In the genomic region with DNA sequence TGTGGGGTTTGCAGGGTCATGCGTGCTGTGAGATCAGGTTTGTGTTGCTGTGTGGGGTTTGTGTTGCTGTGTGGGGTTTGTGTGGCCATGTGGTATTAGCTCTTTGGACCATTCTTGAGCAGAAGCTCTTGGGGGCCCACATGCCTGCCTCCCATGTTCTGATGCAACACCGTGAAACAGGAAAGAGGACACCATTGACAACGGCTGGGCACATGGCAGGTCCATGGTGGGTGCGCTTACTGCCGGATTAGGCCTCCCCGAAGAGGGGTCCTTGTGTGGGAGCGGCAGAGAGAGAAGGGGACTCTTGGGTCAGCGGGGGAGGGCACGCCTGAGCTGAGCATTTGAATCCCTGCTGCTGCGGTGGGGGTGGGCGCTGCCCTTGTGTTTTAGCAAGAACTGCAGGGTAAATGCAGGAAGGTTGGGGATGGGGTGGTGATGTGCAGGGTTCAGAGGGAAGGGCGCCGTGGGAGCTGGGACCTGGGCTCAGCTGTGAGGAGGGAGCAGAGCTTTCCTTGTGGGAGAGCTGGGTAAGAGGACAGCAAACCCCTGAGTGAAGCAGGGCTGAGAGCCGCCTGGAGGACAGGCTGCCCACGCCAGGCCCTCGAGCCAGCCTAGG, we compare ENCODE assay signal across 3 cellular contexts.
A peak's percentile ranks its signal among the peaks of the same experiment; 100 is the strongest.
TF ChIP-seq lines count a peak whose summit lies in the region.

No MANE protein-coding gene starts in this region.

TF ChIP-seq in HCT116, 20 proteins besides CTCF, POLR2A, EP300 and RAD21:
- TF ChIP-seq CBX3 (IDR thresholded peaks at IDR 0.05; ENCODE audit: low read depth): no peak
- TF ChIP-seq, protein P1, sequence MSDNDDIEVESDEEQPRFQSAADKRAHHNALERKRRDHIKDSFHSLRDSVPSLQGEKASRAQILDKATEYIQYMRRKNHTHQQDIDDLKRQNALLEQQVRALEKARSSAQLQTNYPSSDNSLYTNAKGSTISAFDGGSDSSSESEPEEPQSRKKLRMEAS (IDR thresholded peaks at IDR 0.05): peak; percentile 31; the same call in 1 of the 2 replicates
- TF ChIP-seq, protein P2, sequence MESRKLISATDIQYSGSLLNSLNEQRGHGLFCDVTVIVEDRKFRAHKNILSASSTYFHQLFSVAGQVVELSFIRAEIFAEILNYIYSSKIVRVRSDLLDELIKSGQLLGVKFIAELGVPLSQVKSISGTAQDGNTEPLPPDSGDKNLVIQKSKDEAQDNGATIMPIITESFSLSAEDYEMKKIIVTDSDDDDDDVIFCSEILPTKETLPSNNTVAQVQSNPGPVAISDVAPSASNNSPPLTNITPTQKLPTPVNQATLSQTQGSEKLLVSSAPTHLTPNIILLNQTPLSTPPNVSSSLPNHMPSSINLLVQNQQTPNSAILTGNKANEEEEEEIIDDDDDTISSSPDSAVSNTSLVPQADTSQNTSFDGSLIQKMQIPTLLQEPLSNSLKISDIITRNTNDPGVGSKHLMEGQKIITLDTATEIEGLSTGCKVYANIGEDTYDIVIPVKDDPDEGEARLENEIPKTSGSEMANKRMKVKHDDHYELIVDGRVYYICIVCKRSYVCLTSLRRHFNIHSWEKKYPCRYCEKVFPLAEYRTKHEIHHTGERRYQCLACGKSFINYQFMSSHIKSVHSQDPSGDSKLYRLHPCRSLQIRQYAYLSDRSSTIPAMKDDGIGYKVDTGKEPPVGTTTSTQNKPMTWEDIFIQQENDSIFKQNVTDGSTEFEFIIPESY (IDR thresholded peaks at IDR 0.05; ENCODE audit: extremely low read depth, insufficient replicate concordance, low read length): no peak
- TF ChIP-seq FOSL1 (IDR thresholded peaks at IDR 0.05; ENCODE audit: low read depth): no peak
- TF ChIP-seq TCF7L2 (IDR thresholded peaks at IDR 0.05; ENCODE audit: borderline replicate concordance, extremely low read depth, insufficient read depth, insufficient read length): no peak
TF ChIP-seq in HCT116: peak in this region for 1.

TF ChIP-seq in K562, 482 proteins besides CTCF, POLR2A, EP300 and RAD21 (continues in another document):
- TF ChIP-seq MECOM (CRISPR knock-in tag; IDR thresholded peaks at IDR 0.05) (peak; percentile 71; the same call in 1 of the 2 replicates), MTA3 (IDR thresholded peaks at IDR 0.05; ENCODE audit: borderline replicate concordance) (no peak), DMBX1 (CRISPR knock-in tag; IDR thresholded peaks at IDR 0.05; ENCODE audit: borderline replicate concordance) (peak; percentile 88), SRSF7 (optimal IDR thresholded peaks at IDR 0.05; ENCODE audit: low read depth, low read length) (no peak), BRD4 (IDR thresholded peaks at IDR 0.05) (no peak), NR2C2 (CRISPR knock-in tag; IDR thresholded peaks at IDR 0.05) (no peak), NR2C2 (tag; IDR thresholded peaks at IDR 0.05) (peak; percentile 31; the same call in 1 of the 2 replicates), NCOA4 (IDR thresholded peaks at IDR 0.05; ENCODE audit: partially characterized antibody) (no peak), ZNF589 (CRISPR knock-in tag; IDR thresholded peaks at IDR 0.05; ENCODE audit: low read depth) (peak; percentile 75; the same call in 1 of the 2 replicates), EP400 (IDR thresholded peaks at IDR 0.05) (peak; percentile 65)
- TF ChIP-seq, protein P3, sequence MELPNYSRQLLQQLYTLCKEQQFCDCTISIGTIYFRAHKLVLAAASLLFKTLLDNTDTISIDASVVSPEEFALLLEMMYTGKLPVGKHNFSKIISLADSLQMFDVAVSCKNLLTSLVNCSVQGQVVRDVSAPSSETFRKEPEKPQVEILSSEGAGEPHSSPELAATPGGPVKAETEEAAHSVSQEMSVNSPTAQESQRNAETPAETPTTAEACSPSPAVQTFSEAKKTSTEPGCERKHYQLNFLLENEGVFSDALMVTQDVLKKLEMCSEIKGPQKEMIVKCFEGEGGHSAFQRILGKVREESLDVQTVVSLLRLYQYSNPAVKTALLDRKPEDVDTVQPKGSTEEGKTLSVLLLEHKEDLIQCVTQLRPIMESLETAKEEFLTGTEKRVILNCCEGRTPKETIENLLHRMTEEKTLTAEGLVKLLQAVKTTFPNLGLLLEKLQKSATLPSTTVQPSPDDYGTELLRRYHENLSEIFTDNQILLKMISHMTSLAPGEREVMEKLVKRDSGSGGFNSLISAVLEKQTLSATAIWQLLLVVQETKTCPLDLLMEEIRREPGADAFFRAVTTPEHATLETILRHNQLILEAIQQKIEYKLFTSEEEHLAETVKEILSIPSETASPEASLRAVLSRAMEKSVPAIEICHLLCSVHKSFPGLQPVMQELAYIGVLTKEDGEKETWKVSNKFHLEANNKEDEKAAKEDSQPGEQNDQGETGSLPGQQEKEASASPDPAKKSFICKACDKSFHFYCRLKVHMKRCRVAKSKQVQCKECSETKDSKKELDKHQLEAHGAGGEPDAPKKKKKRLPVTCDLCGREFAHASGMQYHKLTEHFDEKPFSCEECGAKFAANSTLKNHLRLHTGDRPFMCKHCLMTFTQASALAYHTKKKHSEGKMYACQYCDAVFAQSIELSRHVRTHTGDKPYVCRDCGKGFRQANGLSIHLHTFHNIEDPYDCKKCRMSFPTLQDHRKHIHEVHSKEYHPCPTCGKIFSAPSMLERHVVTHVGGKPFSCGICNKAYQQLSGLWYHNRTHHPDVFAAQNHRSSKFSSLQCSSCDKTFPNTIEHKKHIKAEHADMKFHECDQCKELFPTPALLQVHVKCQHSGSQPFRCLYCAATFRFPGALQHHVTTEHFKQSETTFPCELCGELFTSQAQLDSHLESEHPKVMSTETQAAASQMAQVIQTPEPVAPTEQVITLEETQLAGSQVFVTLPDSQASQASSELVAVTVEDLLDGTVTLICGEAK (IDR thresholded peaks at IDR 0.05): no peak
- TF ChIP-seq, protein P3 (CRISPR knock-in tag; IDR thresholded peaks at IDR 0.05): no peak

TF ChIP-seq in neural cell, 6 proteins besides CTCF, POLR2A, EP300 and RAD21:
- no peak for TF ChIP-seq POLR2AphosphoS5 (IDR thresholded peaks at IDR 0.05)
- TF ChIP-seq EZH2 (IDR thresholded peaks at IDR 0.05; ENCODE audit: borderline replicate concordance, insufficient read depth, low read length, poor library complexity, severe bottlenecking): no peak
- TF ChIP-seq TAF1 (IDR thresholded peaks at IDR 0.05; ENCODE audit: low read depth): no peak
- TF ChIP-seq, protein P4, sequence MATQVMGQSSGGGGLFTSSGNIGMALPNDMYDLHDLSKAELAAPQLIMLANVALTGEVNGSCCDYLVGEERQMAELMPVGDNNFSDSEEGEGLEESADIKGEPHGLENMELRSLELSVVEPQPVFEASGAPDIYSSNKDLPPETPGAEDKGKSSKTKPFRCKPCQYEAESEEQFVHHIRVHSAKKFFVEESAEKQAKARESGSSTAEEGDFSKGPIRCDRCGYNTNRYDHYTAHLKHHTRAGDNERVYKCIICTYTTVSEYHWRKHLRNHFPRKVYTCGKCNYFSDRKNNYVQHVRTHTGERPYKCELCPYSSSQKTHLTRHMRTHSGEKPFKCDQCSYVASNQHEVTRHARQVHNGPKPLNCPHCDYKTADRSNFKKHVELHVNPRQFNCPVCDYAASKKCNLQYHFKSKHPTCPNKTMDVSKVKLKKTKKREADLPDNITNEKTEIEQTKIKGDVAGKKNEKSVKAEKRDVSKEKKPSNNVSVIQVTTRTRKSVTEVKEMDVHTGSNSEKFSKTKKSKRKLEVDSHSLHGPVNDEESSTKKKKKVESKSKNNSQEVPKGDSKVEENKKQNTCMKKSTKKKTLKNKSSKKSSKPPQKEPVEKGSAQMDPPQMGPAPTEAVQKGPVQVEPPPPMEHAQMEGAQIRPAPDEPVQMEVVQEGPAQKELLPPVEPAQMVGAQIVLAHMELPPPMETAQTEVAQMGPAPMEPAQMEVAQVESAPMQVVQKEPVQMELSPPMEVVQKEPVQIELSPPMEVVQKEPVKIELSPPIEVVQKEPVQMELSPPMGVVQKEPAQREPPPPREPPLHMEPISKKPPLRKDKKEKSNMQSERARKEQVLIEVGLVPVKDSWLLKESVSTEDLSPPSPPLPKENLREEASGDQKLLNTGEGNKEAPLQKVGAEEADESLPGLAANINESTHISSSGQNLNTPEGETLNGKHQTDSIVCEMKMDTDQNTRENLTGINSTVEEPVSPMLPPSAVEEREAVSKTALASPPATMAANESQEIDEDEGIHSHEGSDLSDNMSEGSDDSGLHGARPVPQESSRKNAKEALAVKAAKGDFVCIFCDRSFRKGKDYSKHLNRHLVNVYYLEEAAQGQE (IDR thresholded peaks at IDR 0.05; ENCODE audit: borderline replicate concordance): no peak
- TF ChIP-seq SMC3 (conservative IDR thresholded peaks at IDR 0.05; ENCODE audit: poor library complexity): no peak
- TF ChIP-seq MXI1 (conservative IDR thresholded peaks at IDR 0.05; ENCODE audit: poor library complexity, severe bottlenecking): no peak
